Comparison of ENCODE assay signal across 27 cellular contexts in the genomic region with DNA sequence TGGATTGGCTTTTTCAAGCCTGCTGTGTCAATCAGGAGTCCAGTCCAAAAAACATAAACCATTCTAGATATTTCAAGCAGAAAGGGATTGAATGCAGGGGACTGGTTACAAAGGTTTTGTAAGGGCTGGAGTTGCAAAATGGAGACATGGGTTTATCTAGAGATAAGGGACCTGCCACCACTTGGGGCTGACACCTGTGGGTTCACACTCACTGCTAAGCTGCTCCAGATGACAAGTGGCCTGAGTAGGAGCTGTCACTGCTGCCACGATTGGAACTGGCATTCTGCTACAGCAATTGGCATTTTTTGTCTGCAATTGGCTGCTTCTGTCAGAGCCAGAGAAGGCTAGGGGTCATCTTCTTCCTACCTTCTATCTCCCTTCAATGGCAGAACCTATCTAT.
DNase-seq lines count a peak whose midpoint lies in the region; ATAC-seq, FAIRE-seq and TF ChIP-seq lines count a peak whose summit lies in the region.
"Had no signal": no experiment of that assay in that cellular context is flagged by ENCODE, and none has a peak within 500 bp of the region (broad histone marks: within the 10 kb centered on the region; RNA-seq: fewer than 3 reads in every experiment).

No MANE protein-coding gene starts in this region.

- no peak for FAIRE-seq in HepG2 (lab: Jason Lieb, UNC)
- FAIRE-seq: A204.1, GM12878, GM12892, GM18507, GM19239 had no signal

- 0% methylated on average over 1 of the region's 1 CpG for WGBS in HepG2 (ENCODE audit: low lambda C conversion rate)
- WGBS in right lobe of liver (ENCODE audit: insufficient coverage, low coverage, low lambda C conversion rate, missing lambda C conversion rate), result no CpG with 5 or more reads among the region's 1 CpG

- DNase-seq in HepG2 (ENCODE audit: low spot score) (no peak), right lobe of liver (no peak), myocyte (ENCODE audit: low read depth) (peak; percentile 43), upper lobe of right lung (no peak)
- peak; percentile 48 for DNase-seq in Jurkat, Clone E6-1 (ENCODE audit: low read depth, low spot score)
- DNase-seq: 8988T; ACHN; BE2C; C1 segment of cervical spinal cord; CD4-positive, alpha-beta memory T cell; CD4-positive, CD25-positive, alpha-beta regulatory T cell; CD8-positive, alpha-beta memory T cell; COR-L47; DMS 273 treated with DMSO at 0.1 percent for 48 hours; DMS153; DMS53; DMS79; DND-41; EL; GDM1 had no signal

- H3K4me3 ChIP-seq in HepG2 (replicated peaks in 1 of 3; ENCODE audit: insufficient read depth in 1 of 3, low read depth in 2 of 3, low read length in 3 of 3) (no peak overlapping the region), right lobe of liver (no peak overlapping the region), upper lobe of right lung (no peak overlapping the region)
- no peak overlapping the region for H3K4me3 ChIP-seq in Jurkat, Clone E6-1 (ENCODE audit: low read length)
- H3K4me3 ChIP-seq: BLaER1, GM12878 had no signal

- no peaks in the 10 kb centered on the region for H3K79me2 ChIP-seq in HepG2 (ENCODE audit: insufficient read depth, low read length)

- no TSS peak for BruUV-seq in HepG2 (replicated peaks; lab: Mats Ljungman, UMichigan)

- H3K4me1 ChIP-seq in HepG2 (ENCODE audit: insufficient read depth, low read length) (peaks cover 23% of the 10 kb centered on the region), right lobe of liver (no peaks in the 10 kb centered on the region), upper lobe of right lung (no peaks in the 10 kb centered on the region)
- H3K4me1 ChIP-seq: BLaER1 had no signal

- TF ChIP-seq EP300 in HepG2 (IDR thresholded peaks at IDR 0.05; ENCODE audit: low read depth in 2 of 2, low read length in 2 of 2) (no peak), HepG2 (CRISPR knock-in tag; IDR thresholded peaks at IDR 0.05; ENCODE audit: borderline replicate concordance) (no peak)

- ATAC-seq in HepG2 (no peak), right lobe of liver (no peak), upper lobe of right lung (no peak), GM18870 (IDR thresholded peaks at IDR 0.05; ENCODE audit: unreplicated experiment) (no peak)
- ATAC-seq: GM12878 had no signal

- H2AFZ ChIP-seq in HepG2 (ENCODE audit: low read length), result no peak overlapping the region

- TF ChIP-seq CTCF in HepG2 (CRISPR knock-in tag; IDR thresholded peaks at IDR 0.05) (no peak), right lobe of liver (IDR thresholded peaks at IDR 0.05) (no peak), upper lobe of right lung (IDR thresholded peaks at IDR 0.05) (no peak)

- CTCF ChIA-PET in HepG2 (lab: Yijun Ruan, JAX; ENCODE audit: low intra/inter-chr PET ratio, low total read pairs), result no interaction called here

- no peaks in the 10 kb centered on the region for H4K20me1 ChIP-seq in HepG2 (ENCODE audit: insufficient read depth, low read length)
- H4K20me1 ChIP-seq: BLaER1 had no signal

- no peak overlapping the region for H3K4me2 ChIP-seq in HepG2 (ENCODE audit: low read depth, low read length)
- H3K4me2 ChIP-seq: BLaER1 had no signal

- H3K9me3 ChIP-seq in HepG2 (ENCODE audit: low read length), result no peaks in the 10 kb centered on the region
- H3K9me3 ChIP-seq in right lobe of liver, result no peaks in the 10 kb centered on the region
- H3K9me3 ChIP-seq in upper lobe of right lung, result no peaks in the 10 kb centered on the region
- H3K9me3 ChIP-seq: BE2C, BLaER1 had no signal

- no peaks in the 10 kb centered on the region for H3K36me3 ChIP-seq in HepG2 (replicated peaks in 1 of 2; ENCODE audit: control insufficient read depth in 1 of 2, insufficient read depth in 2 of 2, low read length in 2 of 2)
- no peaks in the 10 kb centered on the region for H3K36me3 ChIP-seq in right lobe of liver
- no peaks in the 10 kb centered on the region for H3K36me3 ChIP-seq in upper lobe of right lung
- H3K36me3 ChIP-seq: BE2C, BLaER1 had no signal

- no peak overlapping the region for H3K27ac ChIP-seq in HepG2 (ENCODE audit: extremely low read length, insufficient read depth, low read length)
- H3K27ac ChIP-seq in right lobe of liver, result no peak overlapping the region
- no peak overlapping the region for H3K27ac ChIP-seq in upper lobe of right lung
- H3K27ac ChIP-seq: BLaER1 had no signal

- POLR2A ChIA-PET in HepG2 (lab: Yijun Ruan, JAX), result interaction anchor here (1.2 kb wide), 1 partner anchor 45 kb away, joined by 3 read pairs; no protein-coding TSS in a partner anchor

- no peak overlapping the region for H3K9ac ChIP-seq in HepG2 (ENCODE audit: insufficient read depth, low read depth, low read length)
- H3K9ac ChIP-seq: BLaER1 had no signal

- H3K27me3 ChIP-seq in HepG2 (ENCODE audit: control insufficient read depth in 1 of 2, insufficient read depth in 2 of 2, low read length in 2 of 2) (peaks cover 0 to 1% of the 10 kb centered on the region in 2 experiments; a peak in 3 of 5 replicates), right lobe of liver (no peaks in the 10 kb centered on the region), upper lobe of right lung (no peaks in the 10 kb centered on the region)
- H3K27me3 ChIP-seq: BE2C, BLaER1 had no signal

- intact Hi-C loops in HepG2 (cut with micrococcal nuclease; ENCODE audit: unreplicated experiment), result no loop called here
- intact Hi-C loops in right lobe of liver (cut with DNase I), result no loop called here
- intact Hi-C loops in upper lobe of right lung (cut with DNase I), result no loop called here

- in situ Hi-C loops in HepG2 (cut with HindIII; ENCODE audit: extremely low pct_ligation_motif_present, low pct_unique_long_range_greater_than_20kb), result no loop called here

- no peak for TF ChIP-seq POLR2A in HepG2 (IDR thresholded peaks at IDR 0.05; ENCODE audit: insufficient read depth in 1 of 2, low read depth in 2 of 2, low read length in 2 of 2)
- TF ChIP-seq POLR2A in right lobe of liver (IDR thresholded peaks at IDR 0.05), result no peak

- no peak for TF ChIP-seq RAD21 in HepG2 (CRISPR knock-in tag; IDR thresholded peaks at IDR 0.05)

TF ChIP-seq in HepG2, 621 proteins besides CTCF, POLR2A, EP300 and RAD21:
- no peak for TF ChIP-seq FOXP1 (IDR thresholded peaks at IDR 0.05)
- TF ChIP-seq FOXP1 (CRISPR knock-in tag; IDR thresholded peaks at IDR 0.05), result no peak
- peak; percentile 42; the same call in 1 of the 2 replicates for TF ChIP-seq ZNF33B (CRISPR knock-in tag; IDR thresholded peaks at IDR 0.05)

Comparison
In these comparisons a context has a peak if more than half of its experiments do, and no peak if none do; other contexts are left out.
1. DNase-seq: peak in Jurkat, Clone E6-1 (single experiment) and myocyte (single experiment); none in HepG2 (single experiment), right lobe of liver (0 of 3) and upper lobe of right lung (single experiment).